In the genomic region with DNA sequence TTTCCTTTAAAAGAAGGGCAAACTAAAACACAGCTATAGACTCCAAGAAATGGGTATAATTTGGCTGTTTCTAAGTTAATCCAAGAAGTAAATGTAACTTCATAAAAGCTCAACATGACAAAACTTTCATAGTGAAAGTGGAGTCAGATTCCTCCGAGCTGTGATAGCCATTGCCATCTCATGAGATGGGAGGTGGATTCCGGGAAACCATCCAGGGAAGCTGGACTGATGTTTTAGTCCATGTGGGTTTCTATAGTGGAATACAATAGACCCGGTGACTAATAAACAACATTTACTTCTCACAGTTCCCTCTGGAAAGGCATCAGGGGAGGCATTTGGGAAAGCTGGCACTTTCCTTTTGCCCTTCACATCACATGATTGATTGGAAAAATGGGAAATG, we compare ENCODE assay signal across 23 cellular contexts. TPM values are rescaled to one million over a fixed set of nuclear protein-coding genes. Genes with fewer than 3 reads are reported as not detected.
A peak's percentile ranks its signal among the peaks of the same experiment; 100 is the strongest.
DNase-seq lines count a peak whose midpoint lies in the region; ATAC-seq and TF ChIP-seq lines count a peak whose summit lies in the region.
"Had no signal": no experiment of that assay in that cellular context is flagged by ENCODE, and none has a peak within 500 bp of the region (broad histone marks: within the 10 kb centered on the region; RNA-seq: fewer than 3 reads in every experiment).

No MANE protein-coding gene starts in this region.

- H4K20me1 ChIP-seq in mammary epithelial cell (ENCODE audit: insufficient read depth, low read length), result no peaks in the 10 kb centered on the region

- no peaks in the 10 kb centered on the region for H3K79me2 ChIP-seq in mammary epithelial cell (ENCODE audit: insufficient read depth, low read length)

- no TSS peak for BruUV-seq in mammary epithelial cell (replicated peaks; lab: Mats Ljungman, UMichigan)

- H3K4me2 ChIP-seq in mammary epithelial cell (ENCODE audit: insufficient read depth, low read depth, low read length), result no peak overlapping the region

- no peak for TF ChIP-seq EP300 in suprapubic skin (IDR thresholded peaks at IDR 0.05)

- H2AFZ ChIP-seq in mammary epithelial cell (ENCODE audit: low read depth, low read length), result no peak overlapping the region

- WGBS in mammary epithelial cell (ENCODE audit: low coverage, missing lambda C conversion rate), result 76% methylated on average over 3 of the region's 3 CpGs
- WGBS in suprapubic skin, result 78% methylated on average over 3 of the region's 3 CpGs

- dilution Hi-C loops in mammary epithelial cell (cut with HindIII; ENCODE audit: low sequenced_read_pairs), result no loop called here

- H3K9me3 ChIP-seq in breast epithelium (no peaks in the 10 kb centered on the region), mammary epithelial cell (replicated peaks; ENCODE audit: insufficient read depth, low read length) (no peaks in the 10 kb centered on the region), adipocyte (ENCODE audit: control insufficient read depth, low read length) (no peaks in the 10 kb centered on the region), vagina (no peaks in the 10 kb centered on the region), suprapubic skin (no peaks in the 10 kb centered on the region)

- H3K27me3 ChIP-seq in breast epithelium, result no peaks in the 10 kb centered on the region
- no peaks in the 10 kb centered on the region for H3K27me3 ChIP-seq in mammary epithelial cell (ENCODE audit: insufficient read depth, low read length)
- H3K27me3 ChIP-seq in adipocyte (replicated peaks; ENCODE audit: control insufficient read depth, insufficient read depth, low read length), result no peaks in the 10 kb centered on the region
- no peaks in the 10 kb centered on the region for H3K27me3 ChIP-seq in vagina
- H3K27me3 ChIP-seq in suprapubic skin, result no peaks in the 10 kb centered on the region

- intact Hi-C loops in breast epithelium (cut with DNase I; ENCODE audit: low total_unique reads), result no loop called here
- intact Hi-C loops in mammary epithelial cell (cut with micrococcal nuclease), result no loop called here
- intact Hi-C loops in vagina (cut with DNase I), result no loop called here

- H3K27ac ChIP-seq in breast epithelium, result peak overlapping the region; percentile 45 to 71
- no peak overlapping the region for H3K27ac ChIP-seq in mammary epithelial cell (ENCODE audit: insufficient read depth, low read depth, low read length)
- H3K27ac ChIP-seq in vagina, result peak overlapping the region; percentile 78
- no peak overlapping the region for H3K27ac ChIP-seq in suprapubic skin
- H3K27ac ChIP-seq: 22Rv1, epithelial cell of prostate, VCaP had no signal

- CTCF ChIA-PET in mammary epithelial cell (lab: Charles Lee; ENCODE audit: low non-redundant PET), result no interaction called here

- no peak overlapping the region for H3K9ac ChIP-seq in mammary epithelial cell (ENCODE audit: insufficient read depth, low read length)
- peak overlapping the region; percentile 28 for H3K9ac ChIP-seq in adipocyte (ENCODE audit: low read length)

- H3K4me1 ChIP-seq in breast epithelium, result no peaks in the 10 kb centered on the region
- peaks cover 23% of the 10 kb centered on the region for H3K4me1 ChIP-seq in mammary epithelial cell (ENCODE audit: insufficient read depth, low read length)
- peaks cover 29% of the 10 kb centered on the region for H3K4me1 ChIP-seq in adipocyte (ENCODE audit: control insufficient read depth, insufficient read depth, low read length)
- peaks cover 9% of the 10 kb centered on the region for H3K4me1 ChIP-seq in vagina
- peaks cover 23% of the 10 kb centered on the region for H3K4me1 ChIP-seq in suprapubic skin

- TF ChIP-seq CTCF in breast epithelium (IDR thresholded peaks at IDR 0.05), result no peak
- TF ChIP-seq CTCF in mammary epithelial cell (conservative IDR thresholded peaks at IDR 0.05 in 1 of 2, IDR thresholded peaks at IDR 0.05 in 1 of 2; ENCODE audit: extremely low read depth in 1 of 2, insufficient read depth in 1 of 2, low read depth in 1 of 2, low read length in 2 of 2), result no peak
- TF ChIP-seq CTCF in fibroblast of the aortic adventitia (IDR thresholded peaks at IDR 0.05; ENCODE audit: insufficient read depth, low read length), result no peak
- no peak for TF ChIP-seq CTCF in vagina (IDR thresholded peaks at IDR 0.05)
- no peak for TF ChIP-seq CTCF in suprapubic skin (IDR thresholded peaks at IDR 0.05)

- DNase-seq in breast epithelium (ENCODE audit: low spot score in 2 of 2), result no peak
- DNase-seq in mammary epithelial cell, result no peak
- DNase-seq in adipocyte (ENCODE audit: low read depth), result no peak
- peak; percentile 93 for DNase-seq in fibroblast of the aortic adventitia (ENCODE audit: low read depth)
- no peak for DNase-seq in vagina (ENCODE audit: extremely low spot score in 2 of 2)
- DNase-seq in SK-N-DZ (ENCODE audit: low spot score), result no peak
- DNase-seq in suprapubic skin (ENCODE audit: low spot score in 2 of 2), result no peak
- DNase-seq: activated CD4-positive, alpha-beta T cell treated with anti-CD3 and anti-CD28 coated beads, Interleukin-2, amount 10 ng/mL, durations not matched to agents 24 days and 14 days; activated naive CD4-positive, alpha-beta T cell treated with anti-CD3 and anti-CD28 coated beads, Interleukin-2, amount 10 ng/mL, durations not matched to agents 7 days and 5 days; C1 segment of cervical spinal cord; cerebellar nuclear complex; NCI-H1048; NCI-H187 treated with DMSO at 0.1 percent for 48 hours; NCI-H226; NCI-H82; SIG-M5; stimulated activated CD4-positive, alpha-beta T cell treated with anti-CD3 and anti-CD28 coated beads, Interleukin-4, amount 100 ng/mL, for 4 hours had no signal

- H3K4me3 ChIP-seq in breast epithelium (no peak overlapping the region), mammary epithelial cell (replicated peaks in 1 of 3; ENCODE audit: insufficient read depth in 1 of 3, low read depth in 2 of 3, low read length in 3 of 3) (no peak overlapping the region), adipocyte (ENCODE audit: low read length) (peak overlapping the region; percentile 49), fibroblast of the aortic adventitia (ENCODE audit: low read depth, low read length) (no peak overlapping the region), vagina (no peak overlapping the region), suprapubic skin (no peak overlapping the region)

- H3K36me3 ChIP-seq in breast epithelium (no peaks in the 10 kb centered on the region), mammary epithelial cell (ENCODE audit: insufficient read depth, low read length) (no peaks in the 10 kb centered on the region), adipocyte (ENCODE audit: control insufficient read depth, insufficient read depth, low read length, severe bottlenecking) (no peaks in the 10 kb centered on the region), vagina (no peaks in the 10 kb centered on the region), suprapubic skin (no peaks in the 10 kb centered on the region)

- no peak for TF ChIP-seq POLR2A in breast epithelium (IDR thresholded peaks at IDR 0.05)
- no peak for TF ChIP-seq POLR2A in vagina (IDR thresholded peaks at IDR 0.05)
- TF ChIP-seq POLR2A in suprapubic skin (IDR thresholded peaks at IDR 0.05), result no peak

- ATAC-seq in HG03469 (IDR thresholded peaks at IDR 0.05; ENCODE audit: unreplicated experiment), result no peak
- ATAC-seq: HCT116 had no signal

- in situ Hi-C loops in mammary epithelial cell (cut with MboI; ENCODE audit: low sequenced_read_pairs in 2 of 2), result no loop called here

RNA-seq across cellular contexts. Expression of gene LAPTM4A, which starts 10.0 kb away (rescaled TPM):
- 100 to 1,000 TPM; 199 to 349 (median 264) TPM for total RNA-seq in breast epithelium
- 100 to 1,000 TPM; 160 to 162 TPM for total RNA-seq in mammary epithelial cell
- polyA plus RNA-seq in mammary epithelial cell, result 223 TPM
- 181 TPM for polyA minus RNA-seq in mammary epithelial cell
- total RNA-seq in fibroblast of the aortic adventitia (ENCODE audit: low replicate concordance), result 90.2 and 251 TPM in 2 replicates
- total RNA-seq in vagina, result 172 TPM
- polyA plus RNA-seq in SK-N-DZ (2014; cell fraction: cytosol; rRNA removed), result 49.3 and 50.3 TPM in 2 replicates
- 24.4 and 25.4 TPM in 2 replicates for polyA plus RNA-seq in SK-N-DZ (2014; cell fraction: nucleus; rRNA removed)
- total RNA-seq in suprapubic skin, result 100 to 1,000 TPM in 3 of 4 donors, 10 to 100 TPM in 1; 88.8 to 159 (median 128) TPM

RNA-seq across cellular contexts. Expression of gene MATN3, which starts 49.0 kb away (rescaled TPM):
- total RNA-seq in breast epithelium (1 to 10 TPM; 1.3 to 2.9 (median 2.6) TPM), mammary epithelial cell (1 to 10 TPM; 4.8 TPM), fibroblast of the aortic adventitia (ENCODE audit: low replicate concordance) (0.82 and 1.1 TPM in 2 replicates), vagina (3.9 TPM), suprapubic skin (under 1 TPM; 0.34 to 0.76 (median 0.60) TPM)
- polyA plus RNA-seq in mammary epithelial cell, result 3.4 TPM
- not detected for polyA minus RNA-seq in mammary epithelial cell
- 1.6 and 2.1 TPM in 2 replicates for polyA plus RNA-seq in SK-N-DZ (2014; cell fraction: cytosol; rRNA removed)
- 1.8 and 3.2 TPM in 2 replicates for polyA plus RNA-seq in SK-N-DZ (2014; cell fraction: nucleus; rRNA removed)
- total RNA-seq: activated CD4-positive, alpha-beta T cell treated with anti-CD3 and anti-CD28 coated beads, Interleukin-2, amount 10 ng/mL, durations not matched to agents 24 days and 14 days; T-helper 1 cell treated with Interleukin-12 subunit alpha and Interleukin-12 subunit beta and Interleukin-4 antibody, amounts not matched to agents 30 ng/mL and 1 ng/mL, for 36 hours had no signal

Comparison
In these comparisons a context has a peak if more than half of its experiments do, and no peak if none do; other contexts are left out.
1. H3K27ac ChIP-seq: peak in breast epithelium (2 of 2) and vagina (single experiment); none in mammary epithelial cell (single experiment) and suprapubic skin (single experiment).